In genomic region chr15:82809308-82810060, GRCh38 we compare ENCODE assay signal across 1 cellular context.
A peak's percentile ranks its signal among the peaks of the same experiment; 100 is the strongest.
TF ChIP-seq lines count a peak whose summit lies in the region.

TSS of gene WHAMM (plus strand) at chr15:82809628. CDS start at chr15:82809727, 99 bp downstream.

TF ChIP-seq in HepG2, 621 proteins besides CTCF, POLR2A, EP300 and RAD21 (continued from another document and continues in another):
- no peak for TF ChIP-seq ZHX2 (IDR thresholded peaks at IDR 0.05; ENCODE audit: low read depth)
- no peak for TF ChIP-seq ZHX2 (CRISPR knock-in tag; IDR thresholded peaks at IDR 0.05; ENCODE audit: borderline replicate concordance)
- TF ChIP-seq, protein P1, sequence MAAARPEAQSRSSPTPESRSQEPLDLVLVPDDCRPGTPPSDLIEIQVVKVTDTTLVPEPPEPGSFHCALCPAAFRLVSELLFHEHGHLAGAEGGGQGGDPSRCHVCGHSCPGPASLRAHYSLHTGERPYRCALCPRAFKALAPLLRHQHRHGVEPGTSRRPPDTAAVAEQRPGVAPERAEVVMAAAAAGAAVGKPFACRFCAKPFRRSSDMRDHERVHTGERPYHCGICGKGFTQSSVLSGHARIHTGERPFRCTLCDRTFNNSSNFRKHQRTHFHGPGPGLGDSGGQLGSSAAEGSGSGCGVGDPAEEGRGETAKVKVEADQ (CRISPR knock-in tag; IDR thresholded peaks at IDR 0.05; ENCODE audit: borderline replicate concordance) = 0 out of 2 replicates have a peak, but pooled peaks have one; percentile 54
- 0 out of 2 replicates have a peak, but pooled peaks have one; percentile 46 for TF ChIP-seq ZNF609 (CRISPR knock-in tag; IDR thresholded peaks at IDR 0.05; ENCODE audit: borderline replicate concordance)
- TF ChIP-seq ZNF788 (CRISPR knock-in tag; IDR thresholded peaks at IDR 0.05; ENCODE audit: borderline replicate concordance) = peak; percentile 75; the same call in 1 of the 2 replicates
- TF ChIP-seq RBAK (CRISPR knock-in tag; IDR thresholded peaks at IDR 0.05) = no peak
- TF ChIP-seq ZNF264 (CRISPR knock-in tag; IDR thresholded peaks at IDR 0.05) = peak; percentile 42; the same call in 1 of the 2 replicates
- TF ChIP-seq, protein P2, sequence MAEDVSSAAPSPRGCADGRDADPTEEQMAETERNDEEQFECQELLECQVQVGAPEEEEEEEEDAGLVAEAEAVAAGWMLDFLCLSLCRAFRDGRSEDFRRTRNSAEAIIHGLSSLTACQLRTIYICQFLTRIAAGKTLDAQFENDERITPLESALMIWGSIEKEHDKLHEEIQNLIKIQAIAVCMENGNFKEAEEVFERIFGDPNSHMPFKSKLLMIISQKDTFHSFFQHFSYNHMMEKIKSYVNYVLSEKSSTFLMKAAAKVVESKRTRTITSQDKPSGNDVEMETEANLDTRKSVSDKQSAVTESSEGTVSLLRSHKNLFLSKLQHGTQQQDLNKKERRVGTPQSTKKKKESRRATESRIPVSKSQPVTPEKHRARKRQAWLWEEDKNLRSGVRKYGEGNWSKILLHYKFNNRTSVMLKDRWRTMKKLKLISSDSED (CRISPR knock-in tag; IDR thresholded peaks at IDR 0.05) = 0 out of 2 replicates have a peak, but pooled peaks have one; percentile 67
- TF ChIP-seq, protein P3, sequence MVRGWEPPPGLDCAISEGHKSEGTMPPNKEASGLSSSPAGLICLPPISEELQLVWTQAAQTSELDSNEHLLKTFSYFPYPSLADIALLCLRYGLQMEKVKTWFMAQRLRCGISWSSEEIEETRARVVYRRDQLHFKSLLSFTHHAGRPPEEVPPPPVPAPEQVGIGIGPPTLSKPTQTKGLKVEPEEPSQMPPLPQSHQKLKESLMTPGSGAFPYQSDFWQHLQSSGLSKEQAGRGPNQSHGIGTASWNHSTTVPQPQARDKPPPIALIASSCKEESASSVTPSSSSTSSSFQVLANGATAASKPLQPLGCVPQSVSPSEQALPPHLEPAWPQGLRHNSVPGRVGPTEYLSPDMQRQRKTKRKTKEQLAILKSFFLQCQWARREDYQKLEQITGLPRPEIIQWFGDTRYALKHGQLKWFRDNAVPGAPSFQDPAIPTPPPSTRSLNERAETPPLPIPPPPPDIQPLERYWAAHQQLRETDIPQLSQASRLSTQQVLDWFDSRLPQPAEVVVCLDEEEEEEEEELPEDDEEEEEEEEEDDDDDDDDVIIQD (CRISPR knock-in tag; IDR thresholded peaks at IDR 0.05; ENCODE audit: low read depth) = peak; percentile 23; the same call in 1 of the 2 replicates
- TF ChIP-seq, protein P4, sequence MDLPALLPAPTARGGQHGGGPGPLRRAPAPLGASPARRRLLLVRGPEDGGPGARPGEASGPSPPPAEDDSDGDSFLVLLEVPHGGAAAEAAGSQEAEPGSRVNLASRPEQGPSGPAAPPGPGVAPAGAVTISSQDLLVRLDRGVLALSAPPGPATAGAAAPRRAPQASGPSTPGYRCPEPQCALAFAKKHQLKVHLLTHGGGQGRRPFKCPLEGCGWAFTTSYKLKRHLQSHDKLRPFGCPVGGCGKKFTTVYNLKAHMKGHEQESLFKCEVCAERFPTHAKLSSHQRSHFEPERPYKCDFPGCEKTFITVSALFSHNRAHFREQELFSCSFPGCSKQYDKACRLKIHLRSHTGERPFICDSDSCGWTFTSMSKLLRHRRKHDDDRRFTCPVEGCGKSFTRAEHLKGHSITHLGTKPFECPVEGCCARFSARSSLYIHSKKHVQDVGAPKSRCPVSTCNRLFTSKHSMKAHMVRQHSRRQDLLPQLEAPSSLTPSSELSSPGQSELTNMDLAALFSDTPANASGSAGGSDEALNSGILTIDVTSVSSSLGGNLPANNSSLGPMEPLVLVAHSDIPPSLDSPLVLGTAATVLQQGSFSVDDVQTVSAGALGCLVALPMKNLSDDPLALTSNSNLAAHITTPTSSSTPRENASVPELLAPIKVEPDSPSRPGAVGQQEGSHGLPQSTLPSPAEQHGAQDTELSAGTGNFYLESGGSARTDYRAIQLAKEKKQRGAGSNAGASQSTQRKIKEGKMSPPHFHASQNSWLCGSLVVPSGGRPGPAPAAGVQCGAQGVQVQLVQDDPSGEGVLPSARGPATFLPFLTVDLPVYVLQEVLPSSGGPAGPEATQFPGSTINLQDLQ (CRISPR knock-in tag; IDR thresholded peaks at IDR 0.05) = no peak
- 0 out of 2 replicates have a peak, but pooled peaks have one; percentile 64 for TF ChIP-seq TP53 (CRISPR knock-in tag; conservative IDR thresholded peaks at IDR 0.05)
- TF ChIP-seq NKX3-1 (CRISPR knock-in tag; IDR thresholded peaks at IDR 0.05) = peak; percentile 61
- TF ChIP-seq, protein P5, sequence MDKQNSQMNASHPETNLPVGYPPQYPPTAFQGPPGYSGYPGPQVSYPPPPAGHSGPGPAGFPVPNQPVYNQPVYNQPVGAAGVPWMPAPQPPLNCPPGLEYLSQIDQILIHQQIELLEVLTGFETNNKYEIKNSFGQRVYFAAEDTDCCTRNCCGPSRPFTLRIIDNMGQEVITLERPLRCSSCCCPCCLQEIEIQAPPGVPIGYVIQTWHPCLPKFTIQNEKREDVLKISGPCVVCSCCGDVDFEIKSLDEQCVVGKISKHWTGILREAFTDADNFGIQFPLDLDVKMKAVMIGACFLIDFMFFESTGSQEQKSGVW (CRISPR knock-in tag; IDR thresholded peaks at IDR 0.05; ENCODE audit: borderline replicate concordance) = no peak
- TF ChIP-seq, protein P6, sequence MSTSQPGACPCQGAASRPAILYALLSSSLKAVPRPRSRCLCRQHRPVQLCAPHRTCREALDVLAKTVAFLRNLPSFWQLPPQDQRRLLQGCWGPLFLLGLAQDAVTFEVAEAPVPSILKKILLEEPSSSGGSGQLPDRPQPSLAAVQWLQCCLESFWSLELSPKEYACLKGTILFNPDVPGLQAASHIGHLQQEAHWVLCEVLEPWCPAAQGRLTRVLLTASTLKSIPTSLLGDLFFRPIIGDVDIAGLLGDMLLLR (CRISPR knock-in tag; IDR thresholded peaks at IDR 0.05) = 0 out of 2 replicates have a peak, but pooled peaks have one; percentile 45
- TF ChIP-seq POGZ (CRISPR knock-in tag; IDR thresholded peaks at IDR 0.05) = peak; percentile 59
- TF ChIP-seq ZNF234 (CRISPR knock-in tag; conservative IDR thresholded peaks at IDR 0.05) = 0 out of 2 replicates have a peak, but pooled peaks have one; percentile 36
- TF ChIP-seq ZSCAN21 (CRISPR knock-in tag; IDR thresholded peaks at IDR 0.05; ENCODE audit: borderline replicate concordance) = peak; percentile 44; the same call in 1 of the 2 replicates
- no peak for TF ChIP-seq FOSL1 (CRISPR knock-in tag; IDR thresholded peaks at IDR 0.05; ENCODE audit: borderline replicate concordance)
- TF ChIP-seq HNRNPH1 (optimal IDR thresholded peaks at IDR 0.05; ENCODE audit: low read depth, low read length) = no peak
- TF ChIP-seq ZNF782 (CRISPR knock-in tag; IDR thresholded peaks at IDR 0.05; ENCODE audit: borderline replicate concordance) = peak; percentile 42; the same call in 1 of the 2 replicates
- TF ChIP-seq BORCS8-MEF2B (CRISPR knock-in tag; IDR thresholded peaks at IDR 0.05) = peak; percentile 60; the same call in 1 of the 2 replicates
- peak; percentile 50; the same call in 1 of the 2 replicates for TF ChIP-seq HDAC1 (CRISPR knock-in tag; IDR thresholded peaks at IDR 0.05)
- TF ChIP-seq GMEB2 (CRISPR knock-in tag; IDR thresholded peaks at IDR 0.05; ENCODE audit: low read depth) = no peak
- TF ChIP-seq, protein P7, sequence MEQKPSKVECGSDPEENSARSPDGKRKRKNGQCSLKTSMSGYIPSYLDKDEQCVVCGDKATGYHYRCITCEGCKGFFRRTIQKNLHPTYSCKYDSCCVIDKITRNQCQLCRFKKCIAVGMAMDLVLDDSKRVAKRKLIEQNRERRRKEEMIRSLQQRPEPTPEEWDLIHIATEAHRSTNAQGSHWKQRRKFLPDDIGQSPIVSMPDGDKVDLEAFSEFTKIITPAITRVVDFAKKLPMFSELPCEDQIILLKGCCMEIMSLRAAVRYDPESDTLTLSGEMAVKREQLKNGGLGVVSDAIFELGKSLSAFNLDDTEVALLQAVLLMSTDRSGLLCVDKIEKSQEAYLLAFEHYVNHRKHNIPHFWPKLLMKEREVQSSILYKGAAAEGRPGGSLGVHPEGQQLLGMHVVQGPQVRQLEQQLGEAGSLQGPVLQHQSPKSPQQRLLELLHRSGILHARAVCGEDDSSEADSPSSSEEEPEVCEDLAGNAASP (CRISPR knock-in tag; IDR thresholded peaks at IDR 0.05; ENCODE audit: borderline replicate concordance) = peak; percentile 44; the same call in 1 of the 2 replicates
- no peak for TF ChIP-seq TRAFD1 (CRISPR knock-in tag; IDR thresholded peaks at IDR 0.05; ENCODE audit: borderline replicate concordance)
- peak; percentile 51; the same call in 1 of the 2 replicates for TF ChIP-seq FOXA3 (CRISPR knock-in tag; IDR thresholded peaks at IDR 0.05)
- peak; percentile 93 for TF ChIP-seq ZNF274 (CRISPR knock-in tag; IDR thresholded peaks at IDR 0.05)
- TF ChIP-seq ZNF615 (CRISPR knock-in tag; IDR thresholded peaks at IDR 0.05; ENCODE audit: borderline replicate concordance) = no peak
